In the genomic region with DNA sequence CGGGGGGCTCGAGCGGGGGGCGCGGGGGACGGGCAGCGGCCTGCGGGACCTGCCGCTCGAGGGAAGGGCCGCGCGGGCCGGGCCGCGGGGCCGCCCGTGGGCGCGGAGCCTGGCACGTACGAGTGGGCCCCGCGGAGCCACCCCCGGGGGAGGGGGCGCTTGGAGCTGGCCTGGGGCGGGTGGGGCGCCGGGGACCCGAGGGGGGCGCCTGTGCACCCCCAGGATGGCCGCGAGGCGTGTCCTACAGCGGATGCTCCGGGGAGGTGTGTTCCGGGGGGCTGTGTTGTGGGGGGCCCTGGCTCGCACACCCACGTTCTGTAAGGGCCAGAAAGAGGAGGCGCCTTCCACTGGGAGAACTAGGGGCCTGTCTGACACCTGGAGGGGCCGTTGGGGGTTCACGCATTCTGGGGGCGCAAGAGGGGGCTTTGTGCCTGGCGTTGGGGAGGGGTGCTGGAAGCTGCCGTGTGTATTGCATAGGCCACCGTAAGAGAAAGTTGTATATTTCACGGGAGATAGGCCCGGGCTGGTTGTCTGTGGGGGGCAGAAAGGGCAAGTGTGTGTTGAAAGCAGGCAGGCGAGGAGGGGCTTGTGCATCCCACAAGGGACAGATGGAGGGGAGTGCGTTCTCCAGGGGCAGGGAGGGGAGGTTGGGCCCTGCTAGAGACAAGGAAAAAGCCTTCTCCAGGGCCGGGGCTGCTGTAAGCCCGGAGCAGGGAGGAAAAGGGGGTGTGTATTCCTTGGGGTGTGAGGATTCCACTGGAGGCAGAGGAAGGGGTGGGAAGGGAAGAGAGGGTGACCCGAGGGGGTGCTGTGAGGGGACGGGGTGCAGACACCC, we compare ENCODE assay signal across 8 cellular contexts. TPM values are rescaled to one million over a fixed set of nuclear protein-coding genes. Genes with fewer than 3 reads are reported as not detected.
DNase-seq lines count a peak whose midpoint lies in the region; ATAC-seq and TF ChIP-seq lines count a peak whose summit lies in the region.

No MANE protein-coding gene starts in this region.

- peaks cover 6% of the 10 kb centered on the region for H3K27me3 ChIP-seq in AG04450 (ENCODE audit: control insufficient read depth, insufficient read depth, low read length)
- no peaks in the 10 kb centered on the region for H3K27me3 ChIP-seq in naive thymus-derived CD4-positive, alpha-beta T cell (ENCODE audit: control insufficient read depth in 2 of 2, insufficient read depth in 2 of 2, low read length in 2 of 2)

- CTCF ChIA-PET in AG04450 (lab: Charles Lee) = interaction anchor here (0.6 to 1.4 kb wide), 9 partner anchors 14 to 503 kb away, joined by 3 to 9 read pairs (median 4); no protein-coding TSS in a partner anchor
- CTCF ChIA-PET in naive thymus-derived CD4-positive, alpha-beta T cell (lab: Charles Lee) = interaction anchor here (1.0 to 1.4 kb wide), 2 partner anchors 43 to 62 kb away, joined by 3 read pairs; no protein-coding TSS in a partner anchor

- H3K27ac Mint-ChIP-seq in naive thymus-derived CD4-positive, alpha-beta T cell = peak overlapping the region in 3 of 9 donors; percentile 22 to 67 (median 59)

- peak overlapping the region; percentile 52 to 84 (median 75) for H3K4me3 Mint-ChIP-seq in naive thymus-derived CD4-positive, alpha-beta T cell

- DNase-seq in AG04450 (ENCODE audit: low read depth, low spot score) (no peak), NAMALWA (ENCODE audit: low spot score) (peak; percentile 45), choroid plexus epithelial cell (ENCODE audit: low read depth) (peak; percentile 18), NCI-H446 treated with DMSO at 0.1 percent for 48 hours (lab: John Stamatoyannopoulos, UW) (no peak), NCI-H1930 (lab: John Stamatoyannopoulos, UW) (no peak), Ammon's horn (ENCODE audit: low spot score) (no peak)
- peak in 2 of 9 donors; percentile 15 to 32 for DNase-seq in naive thymus-derived CD4-positive, alpha-beta T cell

- peaks cover 0 to 1% (median under 1%) of the 10 kb centered on the region in 5 donors for H3K36me3 Mint-ChIP-seq in naive thymus-derived CD4-positive, alpha-beta T cell

- H3K36me3 ChIP-seq in naive thymus-derived CD4-positive, alpha-beta T cell (ENCODE audit: control insufficient read depth in 2 of 3, insufficient read depth in 3 of 3, low read length in 3 of 3) = no peaks in the 10 kb centered on the region

- intact Hi-C loops in naive thymus-derived CD4-positive, alpha-beta T cell (cut with micrococcal nuclease) = loop anchor here in 1 of 2 donors (5.0 kb wide), 1 partner anchor 841 kb away; a partner anchor contains a TSS

- peaks cover 0 to 15% (median 8%) of the 10 kb centered on the region in 7 donors for H3K4me1 Mint-ChIP-seq in naive thymus-derived CD4-positive, alpha-beta T cell

- peak overlapping the region; percentile 73 for H3K4me3 ChIP-seq in AG04450 (ENCODE audit: low read depth, low read length)
- H3K4me3 ChIP-seq in choroid plexus epithelial cell (ENCODE audit: low read depth, low read length) = peak overlapping the region; percentile 63
- H3K4me3 ChIP-seq in naive thymus-derived CD4-positive, alpha-beta T cell (ENCODE audit: low read length) = no peak overlapping the region

- H3K27ac ChIP-seq in AG04450 (ENCODE audit: low read depth, low read length) = no peak overlapping the region
- no peak overlapping the region for H3K27ac ChIP-seq in naive thymus-derived CD4-positive, alpha-beta T cell (ENCODE audit: low read depth, low read length)

- H3K9me3 Mint-ChIP-seq in naive thymus-derived CD4-positive, alpha-beta T cell = peaks cover 0 to 2% (median under 1%) of the 10 kb centered on the region in 11 donors

- POLR2A ChIA-PET in AG04450 (lab: Yijun Ruan, JAX) = interaction anchor here (0.5 to 1.6 kb wide), 4 partner anchors 25 to 61 kb away, joined by 3 to 7 read pairs (median 4); no protein-coding TSS in a partner anchor
- POLR2A ChIA-PET in naive thymus-derived CD4-positive, alpha-beta T cell (lab: Charles Lee) = interaction anchor here (0.8 to 1.2 kb wide), 2 partner anchors 8 to 70 kb away, joined by 3 to 4 read pairs; a partner anchor contains a TSS

- TF ChIP-seq CTCF in AG04450 (IDR thresholded peaks at IDR 0.05; ENCODE audit: low read depth, low read length) (no peak), choroid plexus epithelial cell (conservative IDR thresholded peaks at IDR 0.05; ENCODE audit: low read depth, low read length) (no peak)

- H3K4me1 ChIP-seq in naive thymus-derived CD4-positive, alpha-beta T cell (ENCODE audit: control insufficient read depth in 2 of 2, insufficient read depth in 2 of 2, low read length in 2 of 2) = peaks cover 5 to 6% of the 10 kb centered on the region in 2 donors

- H3K27me3 Mint-ChIP-seq in naive thymus-derived CD4-positive, alpha-beta T cell = peaks cover 20 to 51% (median 27%) of the 10 kb centered on the region in 5 donors

- peak; percentile 11 for ATAC-seq in GM19023 (IDR thresholded peaks at IDR 0.05; ENCODE audit: unreplicated experiment)
- no peak for ATAC-seq in naive thymus-derived CD4-positive, alpha-beta T cell

- no peaks in the 10 kb centered on the region for H3K9me3 ChIP-seq in AG04450 (ENCODE audit: control insufficient read depth, insufficient read depth, low read length)
- no peaks in the 10 kb centered on the region for H3K9me3 ChIP-seq in naive thymus-derived CD4-positive, alpha-beta T cell (ENCODE audit: control insufficient read depth in 2 of 3, low read length in 3 of 3)

RNA-seq across cellular contexts. Expression of a gene that starts 0.7 kb away (rescaled TPM):
- polyA plus RNA-seq in AG04450 (2011; rRNA removed) = 1.8 and 3.7 TPM in 2 replicates
- polyA minus RNA-seq in AG04450 (2011; rRNA and poly(A)+ RNA removed) = 1.6 and 3.1 TPM in 2 replicates
- under 1 TPM in 3 of 5 experiments, not detected in 2; 0.22 to 0.85 (median 0.44) TPM for total RNA-seq in naive thymus-derived CD4-positive, alpha-beta T cell
- polyA plus RNA-seq in naive thymus-derived CD4-positive, alpha-beta T cell = not detected

RNA-seq across cellular contexts. Expression of a gene that starts 14.9 kb away (rescaled TPM):
- 5.9 and 6.4 TPM in 2 replicates for polyA plus RNA-seq in AG04450 (2011; rRNA removed)
- 3.3 and 4.5 TPM in 2 replicates for polyA minus RNA-seq in AG04450 (2011; rRNA and poly(A)+ RNA removed)
- 10 to 100 TPM in 4 of 5 experiments, 1 to 10 TPM in 1; 9.5 to 22.4 (median 13.4) TPM for total RNA-seq in naive thymus-derived CD4-positive, alpha-beta T cell
- 10 to 100 TPM; 11.8 to 12.9 TPM for polyA plus RNA-seq in naive thymus-derived CD4-positive, alpha-beta T cell

RNA-seq across cellular contexts. Expression of a gene that starts 15.1 kb away (rescaled TPM):
- polyA plus RNA-seq in AG04450 (2011; rRNA removed) = 48.6 and 49.5 TPM in 2 replicates
- polyA minus RNA-seq in AG04450 (2011; rRNA and poly(A)+ RNA removed) = 23.2 and 26.1 TPM in 2 replicates
- total RNA-seq in naive thymus-derived CD4-positive, alpha-beta T cell = 100 to 1,000 TPM in 2 of 5 experiments, 10 to 100 TPM in 3; 50.5 to 107 (median 72.0) TPM
- 100 to 1,000 TPM; 126 to 156 TPM for polyA plus RNA-seq in naive thymus-derived CD4-positive, alpha-beta T cell

RNA-seq across cellular contexts. Expression of a gene that starts 44.0 kb away (rescaled TPM):
- polyA plus RNA-seq in AG04450 (2011; rRNA removed) = not detected in 2 replicates
- not detected in 2 replicates for polyA minus RNA-seq in AG04450 (2011; rRNA and poly(A)+ RNA removed)
- total RNA-seq in naive thymus-derived CD4-positive, alpha-beta T cell = not detected
- polyA plus RNA-seq in naive thymus-derived CD4-positive, alpha-beta T cell = not detected

RNA-seq across cellular contexts. Expression of a gene that starts 51.1 kb away (rescaled TPM):
- polyA plus RNA-seq in AG04450 (2011; rRNA removed) = 12.9 and 13.7 TPM in 2 replicates
- 11.3 and 14.6 TPM in 2 replicates for polyA minus RNA-seq in AG04450 (2011; rRNA and poly(A)+ RNA removed)
- total RNA-seq in naive thymus-derived CD4-positive, alpha-beta T cell = 10 to 100 TPM in 3 of 5 experiments, 1 to 10 TPM in 2; 9.6 to 13.4 (median 10.5) TPM
- 1 to 10 TPM; 1.2 to 3.2 TPM for polyA plus RNA-seq in naive thymus-derived CD4-positive, alpha-beta T cell

Comparison
In these comparisons a context has a peak if more than half of its experiments do, and no peak if none do; other contexts are left out.
1. DNase-seq: peak in NAMALWA (single experiment) and choroid plexus epithelial cell (single experiment); none in AG04450 (single experiment), NCI-H446 treated with DMSO at 0.1 percent for 48 hours (single experiment), NCI-H1930 (0 of 2) and Ammon's horn (single experiment).